In genomic region chr7:100176096-100176835, GRCh38 we compare ENCODE assay signal across 11 cellular contexts. TPM values are rescaled to one million over a fixed set of nuclear protein-coding genes. Genes with fewer than 3 reads are reported as not detected.
DNase-seq lines count a peak whose midpoint lies in the region; ATAC-seq and TF ChIP-seq lines count a peak whose summit lies in the region.
"Had no signal": no experiment of that assay in that cellular context is flagged by ENCODE, and none has a peak within 500 bp of the region (broad histone marks: within the 10 kb centered on the region; RNA-seq: fewer than 3 reads in every experiment).

No MANE protein-coding gene starts in this region.

- H3K27ac Mint-ChIP-seq in CD14-positive monocyte (no peak overlapping the region), IgD-negative memory B cell (no peak overlapping the region)
- H3K27ac Mint-ChIP-seq in naive thymus-derived CD4-positive, alpha-beta T cell, result peak overlapping the region in 8 of 9 donors; percentile 46 to 87 (median 72)

- H3K9me3 Mint-ChIP-seq in CD14-positive monocyte (peaks cover 0 to 13% (median 7%) of the 10 kb centered on the region in 7 donors), IgD-negative memory B cell (no peaks in the 10 kb centered on the region)
- peaks cover 0 to 9% (median 1%) of the 10 kb centered on the region in 11 donors for H3K9me3 Mint-ChIP-seq in naive thymus-derived CD4-positive, alpha-beta T cell

- H3K27me3 ChIP-seq in brain microvascular endothelial cell (replicated peaks), result no peaks in the 10 kb centered on the region
- no peaks in the 10 kb centered on the region for H3K27me3 ChIP-seq in naive thymus-derived CD4-positive, alpha-beta T cell (ENCODE audit: control insufficient read depth in 2 of 2, insufficient read depth in 2 of 2, low read length in 2 of 2)

- H3K4me3 ChIP-seq in brain microvascular endothelial cell (ENCODE audit: low read depth, low read length), result peak overlapping the region; percentile 84
- H3K4me3 ChIP-seq in naive thymus-derived CD4-positive, alpha-beta T cell (ENCODE audit: low read length), result no peak overlapping the region

- no peaks in the 10 kb centered on the region for H3K9me3 ChIP-seq in naive thymus-derived CD4-positive, alpha-beta T cell (ENCODE audit: control insufficient read depth in 2 of 3, low read length in 3 of 3)

- H3K4me1 ChIP-seq in naive thymus-derived CD4-positive, alpha-beta T cell (ENCODE audit: control insufficient read depth in 2 of 2, insufficient read depth in 2 of 2, low read length in 2 of 2), result peaks cover 6 to 25% of the 10 kb centered on the region in 2 donors

- no peak for DNase-seq in CD14-positive monocyte (ENCODE audit: low spot score)
- DNase-seq in brain microvascular endothelial cell, result no peak
- DNase-seq in naive thymus-derived CD4-positive, alpha-beta T cell, result no peak
- DNase-seq in NCI-H345 treated with DMSO at 0.1 percent for 48 hours (lab: John Stamatoyannopoulos, UW; ENCODE audit: unreplicated experiment), result no peak
- DNase-seq in germinal center (ENCODE audit: low spot score), result no peak
- DNase-seq: dorsolateral prefrontal cortex, NCI-H2081 treated with DMSO at 0.1 percent for 48 hours had no signal

- TF ChIP-seq CTCF in CD14-positive monocyte (IDR thresholded peaks at IDR 0.05) (no peak), brain microvascular endothelial cell (IDR thresholded peaks at IDR 0.05; ENCODE audit: low read depth, low read length, missing control alignments) (no peak)

- CTCF ChIA-PET in naive thymus-derived CD4-positive, alpha-beta T cell (lab: Charles Lee), result interaction anchor here (0.7 to 2.9 kb wide), 4 partner anchors 9 to 56 kb away, joined by 3 to 14 read pairs (median 3); no protein-coding TSS in a partner anchor

- H3K36me3 ChIP-seq in brain microvascular endothelial cell (replicated peaks), result no peaks in the 10 kb centered on the region
- H3K36me3 ChIP-seq in naive thymus-derived CD4-positive, alpha-beta T cell (ENCODE audit: control insufficient read depth in 2 of 3, insufficient read depth in 3 of 3, low read length in 3 of 3), result peaks cover 0 to 10% (median 0%) of the 10 kb centered on the region in 3 experiments

- H3K27me3 Mint-ChIP-seq in CD14-positive monocyte (ENCODE audit: low read depth in 3 of 3) (peaks cover 32 to 53% (median 42%) of the 10 kb centered on the region in 3 donors), IgD-negative memory B cell (peaks cover 11% of the 10 kb centered on the region)
- H3K27me3 Mint-ChIP-seq in naive thymus-derived CD4-positive, alpha-beta T cell, result peaks cover 0 to 7% (median 0%) of the 10 kb centered on the region in 5 donors

- no peak overlapping the region for H3K27ac ChIP-seq in brain microvascular endothelial cell
- peak overlapping the region; percentile 76 for H3K27ac ChIP-seq in naive thymus-derived CD4-positive, alpha-beta T cell (ENCODE audit: low read depth, low read length)
- H3K27ac ChIP-seq: parathyroid adenoma had no signal

- H3K4me1 Mint-ChIP-seq in CD14-positive monocyte, result peaks cover 22% of the 10 kb centered on the region
- H3K4me1 Mint-ChIP-seq in IgD-negative memory B cell, result peaks cover 5 to 10% (median 5%) of the 10 kb centered on the region in 3 donors
- peaks cover 27 to 62% (median 45%) of the 10 kb centered on the region in 7 donors for H3K4me1 Mint-ChIP-seq in naive thymus-derived CD4-positive, alpha-beta T cell

- in situ Hi-C loops in brain microvascular endothelial cell (cut with HindIII; ENCODE audit: low pct_ligation_motif_present, low sequenced_read_pairs), result no loop called here

- intact Hi-C loops in CD14-positive monocyte (cut with micrococcal nuclease), result loop anchor here in 1 of 2 donors (2.0 kb wide), 1 partner anchor 27 kb away; the partner anchor contains the start of gene LAMTOR4
- intact Hi-C loops in naive thymus-derived CD4-positive, alpha-beta T cell (cut with micrococcal nuclease), result loop anchor here (2.0 to 5.0 kb wide), 4 partner anchors 13 to 437 kb away; partner anchors contain the start of genes MEPCE (in 1 of the 2), MOSPD3 (in 1 of the 2) and ZCWPW1 (in 1 of the 2)

- POLR2A ChIA-PET in naive thymus-derived CD4-positive, alpha-beta T cell (lab: Charles Lee), result interaction anchor here (1.0 to 20.9 kb wide), 8 partner anchors 14 to 88 kb away, joined by 3 to 383 read pairs (median 5); partner anchors contain the start of genes COPS6, GAL3ST4, LAMTOR4 and MBLAC1

- peaks cover 0 to 7% of the 10 kb centered on the region in 2 donors for H3K36me3 Mint-ChIP-seq in CD14-positive monocyte
- H3K36me3 Mint-ChIP-seq in IgD-negative memory B cell, result no peaks in the 10 kb centered on the region
- peaks cover 0 to 12% (median 0%) of the 10 kb centered on the region in 5 donors for H3K36me3 Mint-ChIP-seq in naive thymus-derived CD4-positive, alpha-beta T cell

- ATAC-seq in naive thymus-derived CD4-positive, alpha-beta T cell, result no peak
- no peak for ATAC-seq in GM21381 (IDR thresholded peaks at IDR 0.05; ENCODE audit: unreplicated experiment)
- no peak for ATAC-seq in HG03439 (IDR thresholded peaks at IDR 0.05; ENCODE audit: unreplicated experiment)

- peak overlapping the region; percentile 76 to 85 for H3K4me3 Mint-ChIP-seq in CD14-positive monocyte
- H3K4me3 Mint-ChIP-seq in IgD-negative memory B cell, result peak overlapping the region; percentile 73 to 93 (median 85)
- H3K4me3 Mint-ChIP-seq in naive thymus-derived CD4-positive, alpha-beta T cell, result peak overlapping the region; percentile 76 to 84 (median 80)

RNA-seq across cellular contexts. Expression of gene GPC2, which starts 0.9 kb away (rescaled TPM):
- polyA plus RNA-seq in CD14-positive monocyte (not detected), IgD-negative memory B cell (0.23 TPM)
- total RNA-seq in naive thymus-derived CD4-positive, alpha-beta T cell, result 10 to 100 TPM in 4 of 5 experiments, 1 to 10 TPM in 1; 8.1 to 30.6 (median 18.2) TPM
- under 1 TPM; 0.64 to 0.87 TPM for polyA plus RNA-seq in naive thymus-derived CD4-positive, alpha-beta T cell

RNA-seq across cellular contexts. Expression of gene STAG3, which starts 1.5 kb away (rescaled TPM):
- polyA plus RNA-seq in CD14-positive monocyte (under 1 TPM in 1 of 2 donors, not detected in 1; 0.39 TPM), IgD-negative memory B cell (61.5 TPM)
- 10 to 100 TPM in 1 of 5 experiments, 1 to 10 TPM in 4; 5.5 to 24.6 (median 9.5) TPM for total RNA-seq in naive thymus-derived CD4-positive, alpha-beta T cell
- polyA plus RNA-seq in naive thymus-derived CD4-positive, alpha-beta T cell, result 1 to 10 TPM; 2.4 to 6.5 TPM

RNA-seq across cellular contexts. Expression of gene GAL3ST4, which starts 7.8 kb away (rescaled TPM):
- polyA plus RNA-seq in CD14-positive monocyte, result not detected
- 0.38 TPM for polyA plus RNA-seq in IgD-negative memory B cell
- total RNA-seq in naive thymus-derived CD4-positive, alpha-beta T cell, result 10 to 100 TPM in 4 of 5 experiments, 1 to 10 TPM in 1; 4.7 to 26.8 (median 16.7) TPM
- polyA plus RNA-seq in naive thymus-derived CD4-positive, alpha-beta T cell, result 10 to 100 TPM in 1 of 2 donors, 1 to 10 TPM in 1; 7.4 to 10.8 TPM

RNA-seq across cellular contexts. Expression of gene TRAPPC14, which starts 17.7 kb away (rescaled TPM):
- polyA plus RNA-seq in CD14-positive monocyte, result 1 to 10 TPM; 1.0 to 1.6 TPM
- 6.3 TPM for polyA plus RNA-seq in IgD-negative memory B cell
- total RNA-seq in naive thymus-derived CD4-positive, alpha-beta T cell, result 100 to 1,000 TPM in 1 of 5 experiments, 10 to 100 TPM in 4; 51.8 to 102 (median 70.2) TPM
- 1 to 10 TPM; 3.2 to 5.9 TPM for polyA plus RNA-seq in naive thymus-derived CD4-positive, alpha-beta T cell

RNA-seq across cellular contexts. Expression of gene LAMTOR4, which starts 27.5 kb away (rescaled TPM):
- polyA plus RNA-seq in CD14-positive monocyte, result 100 to 1,000 TPM; 621 to 754 TPM
- polyA plus RNA-seq in IgD-negative memory B cell, result 443 TPM
- 100 to 1,000 TPM; 132 to 200 (median 173) TPM for total RNA-seq in naive thymus-derived CD4-positive, alpha-beta T cell
- 100 to 1,000 TPM; 550 to 555 TPM for polyA plus RNA-seq in naive thymus-derived CD4-positive, alpha-beta T cell

Comparison
In these comparisons a context has a peak if more than half of its experiments do, and no peak if none do; other contexts are left out.
1. H3K27ac Mint-ChIP-seq: peak in naive thymus-derived CD4-positive, alpha-beta T cell (8 of 9); none in CD14-positive monocyte (0 of 7) and IgD-negative memory B cell (0 of 3).
2. Peak in every context shown above with its lines, with median percentiles within 50 percentile points of each other: H3K4me3 Mint-ChIP-seq.